ENCODE assay signal across 18 cellular contexts in the genomic region with DNA sequence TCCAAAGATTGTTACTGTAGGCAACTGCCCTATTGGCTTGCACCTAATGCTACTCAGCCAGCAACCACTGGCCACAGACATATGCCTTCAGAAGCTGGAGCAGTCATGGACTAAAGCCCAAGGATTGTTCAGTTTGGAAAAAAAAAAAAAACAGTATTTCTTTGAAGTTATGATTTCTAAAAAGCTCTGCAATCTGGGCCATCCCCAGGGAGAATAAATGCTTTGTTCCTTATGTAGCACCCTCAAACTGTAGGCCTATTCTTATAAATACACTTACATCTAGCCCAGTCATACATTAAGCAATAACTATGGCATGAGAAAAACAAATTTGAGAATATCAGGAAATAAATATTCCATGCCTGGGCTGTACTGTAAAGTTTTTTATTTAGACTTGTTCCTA.
DNase-seq lines count a peak whose midpoint lies in the region; ATAC-seq, FAIRE-seq and TF ChIP-seq lines count a peak whose summit lies in the region.
"Had no signal": no experiment of that assay in that cellular context is flagged by ENCODE, and none has a peak within 500 bp of the region (broad histone marks: within the 10 kb centered on the region; RNA-seq: fewer than 3 reads in every experiment).

No MANE protein-coding gene starts in this region.

- H3K27ac Mint-ChIP-seq in astrocyte (ENCODE audit: unreplicated experiment): no peak overlapping the region
- H3K27ac Mint-ChIP-seq: CD4-positive, alpha-beta memory T cell had no signal

- no peaks in the 10 kb centered on the region for H3K27me3 Mint-ChIP-seq in astrocyte (ENCODE audit: low read depth, unreplicated experiment)
- H3K27me3 Mint-ChIP-seq: CD4-positive, alpha-beta memory T cell had no signal

- peaks cover 2% of the 10 kb centered on the region for H3K9me3 Mint-ChIP-seq in astrocyte (ENCODE audit: unreplicated experiment)

- no peaks in the 10 kb centered on the region for H4K20me1 ChIP-seq in astrocyte (ENCODE audit: insufficient read depth, low read length)
- no peaks in the 10 kb centered on the region for H4K20me1 ChIP-seq in fibroblast of lung (ENCODE audit: control insufficient read depth, extremely low read depth, insufficient read depth, low read length)

- no peaks in the 10 kb centered on the region for H3K9me3 ChIP-seq in astrocyte (ENCODE audit: insufficient read depth, low read depth, low read length)
- H3K9me3 ChIP-seq in fibroblast of lung (ENCODE audit: control insufficient read depth, insufficient read depth, low read depth, low read length): no peaks in the 10 kb centered on the region
- H3K9me3 ChIP-seq in left lung: no peaks in the 10 kb centered on the region
- H3K9me3 ChIP-seq: BE2C had no signal

- intact Hi-C loops in left lung (cut with DNase I): no loop called here

- no peak overlapping the region for H3K4me3 Mint-ChIP-seq in astrocyte (ENCODE audit: unreplicated experiment)
- H3K4me3 Mint-ChIP-seq: CD4-positive, alpha-beta memory T cell; H9 had no signal

- H3K27ac ChIP-seq in astrocyte (ENCODE audit: low read depth, low read length) (no peak overlapping the region), fibroblast of lung (ENCODE audit: insufficient read depth, low read length) (no peak overlapping the region), left lung (no peak overlapping the region)
- H3K27ac ChIP-seq: C4-2B had no signal

- DNase-seq in AG04449 (ENCODE audit: low read depth, low spot score) (peak; percentile 10), astrocyte (ENCODE audit: low read depth) (peak; percentile 6), fibroblast of lung (ENCODE audit: low read depth in 2 of 2) (peak; percentile 2 to 17), stromal cell of bone marrow (ENCODE audit: low read depth) (peak; percentile 54), HUDEP-2 (lab: John Stamatoyannopoulos, UW; ENCODE audit: unreplicated experiment in 76 of 76) (no peak), left lung (no peak)
- DNase-seq in stimulated activated CD4-positive, alpha-beta T cell treated with anti-CD3 and anti-CD28 coated beads, Interleukin-1b, Interleukin-23, amount 100 ng/mL, for 48 hours: no peak
- DNase-seq: BE2C; CD4-positive, alpha-beta memory T cell; DMS79; EL; GOT3; H9; IMR-90 had no signal

- no peak overlapping the region for H3K4me3 ChIP-seq in AG04449 (ENCODE audit: low read depth, low read length)
- no peak overlapping the region for H3K4me3 ChIP-seq in astrocyte (ENCODE audit: insufficient read depth, low read depth, low read length)
- no peak overlapping the region for H3K4me3 ChIP-seq in fibroblast of lung (replicated peaks in 1 of 4; ENCODE audit: control extremely low read depth in 1 of 4, insufficient read depth in 1 of 4, low read depth in 3 of 4, low read length in 4 of 4)
- no peak overlapping the region for H3K4me3 ChIP-seq in left lung

- no peaks in the 10 kb centered on the region for H3K4me1 Mint-ChIP-seq in astrocyte (ENCODE audit: low read depth, unreplicated experiment)
- H3K4me1 Mint-ChIP-seq: CD4-positive, alpha-beta memory T cell had no signal

- H3K36me3 ChIP-seq in astrocyte (ENCODE audit: insufficient read depth, low read length) (no peaks in the 10 kb centered on the region), fibroblast of lung (ENCODE audit: control insufficient read depth, insufficient read depth, low read length) (no peaks in the 10 kb centered on the region), left lung (no peaks in the 10 kb centered on the region)
- H3K36me3 ChIP-seq: BE2C had no signal

- H3K27me3 ChIP-seq in astrocyte (ENCODE audit: insufficient read depth, low read length) (no peaks in the 10 kb centered on the region), fibroblast of lung (ENCODE audit: control insufficient read depth, insufficient read depth, low read length) (no peaks in the 10 kb centered on the region), left lung (no peaks in the 10 kb centered on the region)
- H3K27me3 ChIP-seq: BE2C had no signal

- no peaks in the 10 kb centered on the region for H3K4me1 ChIP-seq in astrocyte (ENCODE audit: insufficient read depth, low read length)
- no peaks in the 10 kb centered on the region for H3K4me1 ChIP-seq in fibroblast of lung (ENCODE audit: control insufficient read depth, extremely low read depth, insufficient read depth, low read length)
- no peaks in the 10 kb centered on the region for H3K4me1 ChIP-seq in left lung
- H3K4me1 ChIP-seq: BE2C had no signal

- H3K36me3 Mint-ChIP-seq in astrocyte (ENCODE audit: low read depth, unreplicated experiment): no peaks in the 10 kb centered on the region
- H3K36me3 Mint-ChIP-seq: CD4-positive, alpha-beta memory T cell had no signal

- no peak for TF ChIP-seq CTCF in AG04449 (IDR thresholded peaks at IDR 0.05; ENCODE audit: insufficient read depth, low read length, missing control alignments)
- no peak for TF ChIP-seq CTCF in astrocyte (IDR thresholded peaks at IDR 0.05; ENCODE audit: insufficient read depth, low read depth, low read length)
- TF ChIP-seq CTCF in fibroblast of lung (conservative IDR thresholded peaks at IDR 0.05 in 1 of 2, IDR thresholded peaks at IDR 0.05 in 1 of 2; ENCODE audit: low read depth in 1 of 2, low read length in 2 of 2): no peak
- TF ChIP-seq CTCF in left lung (IDR thresholded peaks at IDR 0.05): no peak

- H3K4me2 ChIP-seq in astrocyte (ENCODE audit: low read length) (no peak overlapping the region), fibroblast of lung (ENCODE audit: extremely low read depth, insufficient read depth, low read length) (no peak overlapping the region)

- FAIRE-seq in astrocyte (lab: Jason Lieb, UNC): no peak
- FAIRE-seq: G401.6, GM12892, GM19239 had no signal

- POLR2A ChIA-PET in AG04449 (lab: Yijun Ruan, JAX): no interaction called here

- no peak for ATAC-seq in left lung

- no peak overlapping the region for H2AFZ ChIP-seq in astrocyte (ENCODE audit: low read depth, low read length)
- no peak overlapping the region for H2AFZ ChIP-seq in fibroblast of lung (ENCODE audit: low read length)

- no peak overlapping the region for H3K9ac ChIP-seq in astrocyte (ENCODE audit: low read length)
- H3K9ac ChIP-seq in fibroblast of lung (ENCODE audit: insufficient read depth, low read length): no peak overlapping the region

- CTCF ChIA-PET in AG04449 (lab: Yijun Ruan, JAX): no interaction called here

- no peaks in the 10 kb centered on the region for H3K79me2 ChIP-seq in astrocyte (ENCODE audit: insufficient read depth, low read length)
- no peaks in the 10 kb centered on the region for H3K79me2 ChIP-seq in fibroblast of lung (ENCODE audit: control insufficient read depth, insufficient read depth, low read length)

Comparison
In these comparisons a context has a peak if more than half of its experiments do, and no peak if none do; other contexts are left out.
1. DNase-seq: peak in AG04449 (single experiment), astrocyte (single experiment), fibroblast of lung (2 of 2) and stromal cell of bone marrow (single experiment); none in HUDEP-2 (0 of 76), left lung (0 of 2) and stimulated activated CD4-positive, alpha-beta T cell treated with anti-CD3 and anti-CD28 coated beads, Interleukin-1b, Interleukin-23, amount 100 ng/mL, for 48 hours (single experiment).